In genomic region chr1:33341190-33341589, GRCh38 we compare ENCODE assay signal across 14 cellular contexts. TPM values are rescaled to one million over a fixed set of nuclear protein-coding genes. Genes with fewer than 3 reads are reported as not detected.
DNase-seq lines count a peak whose midpoint lies in the region; ATAC-seq and TF ChIP-seq lines count a peak whose summit lies in the region.
"Had no signal": no experiment of that assay in that cellular context is flagged by ENCODE, and none has a peak within 500 bp of the region (broad histone marks: within the 10 kb centered on the region; RNA-seq: fewer than 3 reads in every experiment).

No MANE protein-coding gene starts in this region.

- H3K27me3 Mint-ChIP-seq in CD8-positive, alpha-beta T cell (ENCODE audit: low read depth), result no peaks in the 10 kb centered on the region
- H3K27me3 Mint-ChIP-seq: B cell had no signal

- POLR2A ChIA-PET in CD8-positive, alpha-beta T cell (lab: Charles Lee), result no interaction called here

- peaks cover 54% of the 10 kb centered on the region for H3K36me3 ChIP-seq in SJCRH30
- no peaks in the 10 kb centered on the region for H3K36me3 ChIP-seq in prostate gland
- H3K36me3 ChIP-seq in CD8-positive, alpha-beta T cell (ENCODE audit: insufficient read depth, low read length), result no peaks in the 10 kb centered on the region

- CTCF ChIA-PET in CD8-positive, alpha-beta T cell (lab: Charles Lee), result interaction anchor here (1.0 to 1.4 kb wide), 2 partner anchors 11 to 44 kb away, joined by 3 to 4 read pairs; no protein-coding TSS in a partner anchor

- H3K4me3 Mint-ChIP-seq in CD8-positive, alpha-beta T cell, result no peak overlapping the region
- H3K4me3 Mint-ChIP-seq: B cell; T-helper 1 cell treated with Interleukin-12 subunit alpha and Interleukin-12 subunit beta and Interleukin-4 antibody, amounts not matched to agents 30 μg/mL and 1 μg/mL, for 36 hours had no signal

- no peak for ATAC-seq in HG03520 (IDR thresholded peaks at IDR 0.05; ENCODE audit: unreplicated experiment)
- no peak for ATAC-seq in CD8-positive, alpha-beta T cell
- ATAC-seq: sciatic nerve had no signal

- H3K4me1 Mint-ChIP-seq in CD8-positive, alpha-beta T cell (ENCODE audit: low read depth), result peaks cover 70% of the 10 kb centered on the region

- H3K27ac ChIP-seq in SJCRH30 (peak overlapping the region; percentile 42; the same call in 1 of the 2 replicates), prostate gland (peak overlapping the region; percentile 64 to 81)
- H3K27ac ChIP-seq in CD8-positive, alpha-beta T cell (ENCODE audit: low read depth, low read length), result no peak overlapping the region

- peaks cover 59% of the 10 kb centered on the region for H3K4me1 ChIP-seq in SJCRH30
- H3K4me1 ChIP-seq in prostate gland (replicated peaks), result peaks cover 41% of the 10 kb centered on the region
- no peaks in the 10 kb centered on the region for H3K4me1 ChIP-seq in CD8-positive, alpha-beta T cell (ENCODE audit: insufficient read depth, low read length)

- H3K27me3 ChIP-seq in SJCRH30 (no peaks in the 10 kb centered on the region), prostate gland (replicated peaks; ENCODE audit: insufficient read depth) (no peaks in the 10 kb centered on the region)
- no peaks in the 10 kb centered on the region for H3K27me3 ChIP-seq in CD8-positive, alpha-beta T cell (ENCODE audit: insufficient read depth, low read length)

- H3K27ac Mint-ChIP-seq in CD8-positive, alpha-beta T cell, result no peak overlapping the region
- H3K27ac Mint-ChIP-seq: B cell; T-helper 1 cell treated with Interleukin-12 subunit alpha and Interleukin-12 subunit beta and Interleukin-4 antibody, amounts not matched to agents 30 μg/mL and 1 μg/mL, for 36 hours had no signal

- H3K4me3 ChIP-seq in SJCRH30, result no peak overlapping the region
- no peak overlapping the region for H3K4me3 ChIP-seq in fibroblast of villous mesenchyme (ENCODE audit: low read depth, low read length)
- H3K4me3 ChIP-seq in prostate gland, result no peak overlapping the region
- H3K4me3 ChIP-seq in CD8-positive, alpha-beta T cell (ENCODE audit: low read depth, low read length), result no peak overlapping the region
- H3K4me3 ChIP-seq: GM12878 had no signal

- peaks cover 30% of the 10 kb centered on the region for H3K36me3 Mint-ChIP-seq in CD8-positive, alpha-beta T cell

- TF ChIP-seq POLR2A in prostate gland (IDR thresholded peaks at IDR 0.05), result no peak

- in situ Hi-C loops in ACHN (cut with HindIII; ENCODE audit: low pct_ligation_motif_present, low pct_unique_long_range_greater_than_20kb, low sequenced_read_pairs), result no loop called here

- H3K9me3 Mint-ChIP-seq in CD8-positive, alpha-beta T cell, result no peaks in the 10 kb centered on the region
- H3K9me3 Mint-ChIP-seq: T-helper 1 cell treated with Interleukin-12 subunit alpha and Interleukin-12 subunit beta and Interleukin-4 antibody, amounts not matched to agents 30 μg/mL and 1 μg/mL, for 36 hours had no signal

- no peaks in the 10 kb centered on the region for H3K9me3 ChIP-seq in SJCRH30 (replicated peaks)
- H3K9me3 ChIP-seq in prostate gland, result no peaks in the 10 kb centered on the region
- H3K9me3 ChIP-seq in CD8-positive, alpha-beta T cell (ENCODE audit: low read length), result no peaks in the 10 kb centered on the region

- DNase-seq in ACHN, result peak; percentile 10
- DNase-seq in SJCRH30, result no peak
- DNase-seq in fibroblast of villous mesenchyme (ENCODE audit: low read depth), result peak; percentile 45
- no peak for DNase-seq in prostate gland (ENCODE audit: low spot score)
- DNase-seq in NCI-H510A treated with DMSO at 0.1 percent for 48 hours (lab: John Stamatoyannopoulos, UW), result no peak
- no peak for DNase-seq in CD8-positive, alpha-beta T cell
- no peak for DNase-seq in NCI-H446 treated with DMSO at 0.1 percent for 48 hours (lab: John Stamatoyannopoulos, UW)
- DNase-seq: NCI-H526; stimulated activated CD8-positive, alpha-beta memory T cell treated with anti-CD3 and anti-CD28 coated beads, Interleukin-4, amount 100 ng/mL, for 48 hours had no signal

- intact Hi-C loops in prostate gland (cut with DNase I), result no loop called here
- intact Hi-C loops in CD8-positive, alpha-beta T cell (cut with DNase I, micrococcal nuclease), result loop anchor here in 1 of 2 experiments (10.0 kb wide), 1 partner anchor 376 kb away; the partner anchor contains the start of gene RNF19B

- WGBS in prostate gland, result 53% methylated on average over 6 of the region's 6 CpGs

- no peak for TF ChIP-seq CTCF in fibroblast of villous mesenchyme (IDR thresholded peaks at IDR 0.05; ENCODE audit: insufficient read depth, low read depth, low read length)
- no peak for TF ChIP-seq CTCF in prostate gland (IDR thresholded peaks at IDR 0.05)
- no peak for TF ChIP-seq CTCF in CD8-positive, alpha-beta T cell (IDR thresholded peaks at IDR 0.05)

RNA-seq across cellular contexts. Expression of gene A3GALT2, which starts 20.3 kb away (rescaled TPM):
- total RNA-seq in SJCRH30 (2014; rRNA removed; shearing (Covaris generic)), result not detected in 2 replicates
- total RNA-seq in fibroblast of villous mesenchyme (not detected in 2 replicates), prostate gland (under 1 TPM in 1 of 2 donors, not detected in 1; 0.46 TPM)
- not detected for total RNA-seq in CD8-positive, alpha-beta T cell
- total RNA-seq: B cell, GM12878, sciatic nerve had no signal

Comparison
In these comparisons a context has a peak if more than half of its experiments do, and no peak if none do; other contexts are left out.
1. DNase-seq: peak in ACHN (single experiment) and fibroblast of villous mesenchyme (single experiment); none in SJCRH30 (0 of 2), prostate gland (single experiment), NCI-H510A treated with DMSO at 0.1 percent for 48 hours (single experiment), CD8-positive, alpha-beta T cell (0 of 7) and NCI-H446 treated with DMSO at 0.1 percent for 48 hours (single experiment).